ENCODE assay signal across 29 cellular contexts in the genomic region with DNA sequence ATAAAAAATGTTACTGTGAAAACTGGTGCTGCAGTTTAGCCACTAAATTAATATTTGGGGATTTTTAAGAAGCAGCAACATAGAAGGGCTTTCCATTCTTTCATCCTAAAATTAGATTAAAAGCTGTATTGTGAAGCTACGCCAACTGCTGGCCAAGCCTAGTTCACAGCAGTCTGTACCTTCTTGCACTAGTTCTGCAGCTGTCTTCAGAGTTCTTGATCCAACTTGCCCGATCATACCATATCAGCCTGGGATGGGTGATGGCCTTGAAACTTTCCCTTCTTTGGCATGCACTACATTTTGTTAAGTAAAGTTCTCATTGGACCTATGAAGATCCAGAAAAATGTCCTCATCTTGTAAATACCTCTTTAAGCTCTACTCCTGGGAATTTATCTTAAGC. TPM values are rescaled to one million over a fixed set of nuclear protein-coding genes. Genes with fewer than 3 reads are reported as not detected.
DNase-seq lines count a peak whose midpoint lies in the region; ATAC-seq, FAIRE-seq and TF ChIP-seq lines count a peak whose summit lies in the region.
"Had no signal": no experiment of that assay in that cellular context is flagged by ENCODE, and none has a peak within 500 bp of the region (broad histone marks: within the 10 kb centered on the region; RNA-seq: fewer than 3 reads in every experiment).

No MANE protein-coding gene starts in this region.

- no peak overlapping the region for H3K4me2 ChIP-seq in Karpas-422 (ENCODE audit: low read depth, low read length, poor library complexity, severe bottlenecking)
- H3K4me2 ChIP-seq: KMS-11, neural progenitor cell had no signal

- TF ChIP-seq CTCF in GM12872 (IDR thresholded peaks at IDR 0.05; ENCODE audit: insufficient read depth, low read depth, low read length) (peak; percentile 19; the same call in 1 of the 3 replicates), bronchial epithelial cell (IDR thresholded peaks at IDR 0.05; ENCODE audit: insufficient read depth, low read length, severe bottlenecking) (peak; percentile 43), nephron (IDR thresholded peaks at IDR 0.05; ENCODE audit: unreplicated experiment in 3 of 3) (no peak)

- no peak overlapping the region for H3K4me3 Mint-ChIP-seq in nephron
- H3K4me3 Mint-ChIP-seq: activated B cell treated with CpG ODN at 0.5 μM for 24 hours; activated naive CD8-positive, alpha-beta T cell treated with anti-CD3 and anti-CD28 coated beads, Interleukin-2, amount 50 U/mL, for 24 hours; activated T-cell treated with anti-CD3 and anti-CD28 coated beads, Interleukin-2, amount 50 U/mL, for 4 hours; B cell; CD4-positive, alpha-beta memory T cell; H9; neural progenitor cell had no signal

- H3K27me3 Mint-ChIP-seq in nephron (ENCODE audit: low read depth) = no peaks in the 10 kb centered on the region
- H3K27me3 Mint-ChIP-seq: activated B cell treated with CpG ODN at 0.5 μM for 24 hours, B cell had no signal

- no peak for FAIRE-seq in bronchial epithelial cell (lab: Jason Lieb, UNC)
- FAIRE-seq: endometrium had no signal

- H3K4me1 ChIP-seq in Karpas-422 (ENCODE audit: low read length) = no peaks in the 10 kb centered on the region
- H3K4me1 ChIP-seq: parathyroid adenoma, right atrium auricular region had no signal

- H3K9me3 ChIP-seq in Karpas-422 (ENCODE audit: low read length) = no peaks in the 10 kb centered on the region
- H3K9me3 ChIP-seq: right atrium auricular region had no signal

- no peaks in the 10 kb centered on the region for H3K36me3 ChIP-seq in bronchial epithelial cell (ENCODE audit: control insufficient read depth, insufficient read depth, low read length)
- no peaks in the 10 kb centered on the region for H3K36me3 ChIP-seq in Karpas-422 (ENCODE audit: insufficient read depth, low read length)
- H3K36me3 ChIP-seq: neural progenitor cell, right atrium auricular region had no signal

- peaks cover 56% of the 10 kb centered on the region for H3K4me1 Mint-ChIP-seq in nephron
- H3K4me1 Mint-ChIP-seq: activated B cell treated with CpG ODN at 0.5 μM for 24 hours; activated naive CD8-positive, alpha-beta T cell treated with anti-CD3 and anti-CD28 coated beads, Interleukin-2, amount 50 U/mL, for 24 hours; B cell; CD4-positive, alpha-beta memory T cell; H9 had no signal

- H3K9me3 Mint-ChIP-seq in nephron = no peaks in the 10 kb centered on the region
- H3K9me3 Mint-ChIP-seq: activated B cell treated with CpG ODN at 0.5 μM for 24 hours; activated naive CD8-positive, alpha-beta T cell treated with anti-CD3 and anti-CD28 coated beads, Interleukin-2, amount 50 U/mL, for 24 hours; activated T-cell treated with anti-CD3 and anti-CD28 coated beads, Interleukin-2, amount 50 U/mL, for 4 hours; CD4-positive, alpha-beta memory T cell; H9; neural progenitor cell had no signal

- peak overlapping the region in 2 of 3 experiments; percentile 1 to 30 for H3K27ac Mint-ChIP-seq in nephron
- H3K27ac Mint-ChIP-seq: activated B cell treated with CpG ODN at 0.5 μM for 24 hours; activated naive CD8-positive, alpha-beta T cell treated with anti-CD3 and anti-CD28 coated beads, Interleukin-2, amount 50 U/mL, for 24 hours; B cell; CD4-positive, alpha-beta memory T cell; H9; neural progenitor cell had no signal

- H3K36me3 Mint-ChIP-seq in nephron (ENCODE audit: low read depth) = no peaks in the 10 kb centered on the region
- H3K36me3 Mint-ChIP-seq: CD4-positive, alpha-beta memory T cell had no signal

- H3K4me3 ChIP-seq in bronchial epithelial cell (ENCODE audit: low read depth, low read length) (no peak overlapping the region), Karpas-422 (ENCODE audit: low read length) (no peak overlapping the region)
- H3K4me3 ChIP-seq: dorsolateral prefrontal cortex, neural progenitor cell, right atrium auricular region, SK-N-MC had no signal

- H3K9ac ChIP-seq in Karpas-422 (ENCODE audit: low read length) = no peak overlapping the region
- H3K9ac ChIP-seq: KMS-11, neural progenitor cell, parathyroid adenoma had no signal

- H3K27me3 ChIP-seq in bronchial epithelial cell (ENCODE audit: control insufficient read depth, insufficient read depth, low read length) = no peaks in the 10 kb centered on the region
- H3K27me3 ChIP-seq in Karpas-422 (ENCODE audit: low read length) = no peaks in the 10 kb centered on the region
- H3K27me3 ChIP-seq: dorsolateral prefrontal cortex, neural progenitor cell, right atrium auricular region had no signal

- H3K79me2 ChIP-seq in Karpas-422 (ENCODE audit: low read length) = no peaks in the 10 kb centered on the region
- H3K79me2 ChIP-seq: parathyroid adenoma had no signal

- no peaks in the 10 kb centered on the region for H3K9me2 ChIP-seq in Karpas-422 (replicated peaks; ENCODE audit: insufficient read depth, low read length)

- no peaks in the 10 kb centered on the region for H4K20me1 ChIP-seq in Karpas-422 (ENCODE audit: insufficient read depth, low read depth, low read length)

- no peak overlapping the region for H3K27ac ChIP-seq in Karpas-422 (ENCODE audit: low read length)
- H3K27ac ChIP-seq: dorsolateral prefrontal cortex, HL-60, KMS-11, neural progenitor cell, parathyroid adenoma, right atrium auricular region, SK-N-MC had no signal

- no peak for ATAC-seq in HG02588 (IDR thresholded peaks at IDR 0.05; ENCODE audit: unreplicated experiment)
- ATAC-seq: activated naive CD8-positive, alpha-beta T cell treated with anti-CD3 and anti-CD28 coated beads, Interleukin-2, amount 50 U/mL, for 24 hours; activated T-cell treated with anti-CD3 and anti-CD28 coated beads, Interleukin-2, amount 50 U/mL, for 4 hours; left colon; stimulated activated naive CD8-positive, alpha-beta T cell treated with anti-CD3 and anti-CD28 coated beads, Interleukin-15, Interleukin-2, amounts not matched to agents 100 U/mL and 50 U/mL, for 24 hours had no signal

- no peak overlapping the region for H2AFZ ChIP-seq in Karpas-422 (ENCODE audit: low read length)
- H2AFZ ChIP-seq: neural progenitor cell, parathyroid adenoma had no signal

- DNase-seq in NCI-H82 treated with DMSO at 0.1 percent for 48 hours (lab: John Stamatoyannopoulos, UW; ENCODE audit: unreplicated experiment) = peak; percentile 8
- peak; percentile 79 for DNase-seq in bronchial epithelial cell (ENCODE audit: low read depth)
- DNase-seq in Karpas-422 = no peak
- DNase-seq in amniotic stem cell (lab: John Stamatoyannopoulos, UW) = no peak
- DNase-seq: ACHN; activated B cell treated with CpG ODN at 0.5 μM for 24 hours; activated naive CD8-positive, alpha-beta T cell treated with anti-CD3 and anti-CD28 coated beads, Interleukin-2, amount 50 U/mL, for 24 hours; activated T-cell treated with anti-CD3 and anti-CD28 coated beads, Interleukin-2, amount 50 U/mL, for 4 hours; CD4-positive, alpha-beta memory T cell; dorsolateral prefrontal cortex; H9; hypothalamus; left colon; NCI-H1436; NCI-H345; stimulated activated CD4-positive, alpha-beta T cell treated with anti-CD3 and anti-CD28 coated beads, Interleukin-1b, Interleukin-23, amount 100 ng/mL, for 48 hours; stimulated activated naive CD8-positive, alpha-beta T cell treated with anti-CD3 and anti-CD28 coated beads, Interleukin-15, Interleukin-2, amounts not matched to agents 100 U/mL and 50 U/mL, for 24 hours; T-helper 1 cell had no signal

RNA-seq across cellular contexts. Expression of gene PANK1, which starts 20.3 kb away (rescaled TPM):
- total RNA-seq in bronchial epithelial cell = 6.0 and 8.4 TPM in 2 replicates
- 4.4 and 8.1 TPM in 2 replicates for total RNA-seq in Karpas-422 (2014; rRNA removed; shearing (Covaris generic); ENCODE audit: low replicate concordance)

RNA-seq across cellular contexts. Expression of gene KIF20B, which starts 36.1 kb away (rescaled TPM):
- 1.7 and 2.1 TPM in 2 replicates for total RNA-seq in bronchial epithelial cell
- 5.8 and 11.5 TPM in 2 replicates for total RNA-seq in Karpas-422 (2014; rRNA removed; shearing (Covaris generic); ENCODE audit: low replicate concordance)

Comparison
In these comparisons a context has a peak if more than half of its experiments do, and no peak if none do; other contexts are left out.
1. CTCF ChIP-seq: peak in GM12872 (single experiment) and bronchial epithelial cell (single experiment); none in nephron (0 of 3).
2. DNase-seq: peak in NCI-H82 treated with DMSO at 0.1 percent for 48 hours (single experiment) and bronchial epithelial cell (single experiment); none in Karpas-422 (single experiment) and amniotic stem cell (single experiment).